ENCODE assay signal across 12 cellular contexts in the genomic region with DNA sequence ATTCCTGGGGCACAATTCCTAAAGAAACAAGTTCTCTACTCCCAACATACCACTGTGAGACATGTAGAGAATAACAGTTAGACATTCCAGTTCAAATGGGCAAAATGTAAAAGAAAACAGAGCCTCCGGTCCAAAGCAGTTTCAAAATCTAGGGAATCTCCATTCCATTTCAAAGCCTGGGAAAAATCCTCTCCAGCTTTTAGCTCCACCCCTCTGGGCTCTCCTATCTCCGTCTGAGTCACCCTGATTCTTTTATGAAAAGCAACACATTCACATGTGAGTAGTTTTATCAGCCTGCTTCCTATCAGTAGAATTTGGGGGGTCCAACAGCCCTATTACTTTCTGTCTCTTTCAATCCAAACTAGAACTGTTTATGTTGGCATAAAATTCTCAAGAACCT. TPM values are rescaled to one million over a fixed set of nuclear protein-coding genes. Genes with fewer than 3 reads are reported as not detected.
A peak's percentile ranks its signal among the peaks of the same experiment; 100 is the strongest.
DNase-seq lines count a peak whose midpoint lies in the region; ATAC-seq and TF ChIP-seq lines count a peak whose summit lies in the region.
"Had no signal": no experiment of that assay in that cellular context is flagged by ENCODE, and none has a peak within 500 bp of the region (broad histone marks: within the 10 kb centered on the region; RNA-seq: fewer than 3 reads in every experiment).

No MANE protein-coding gene starts in this region.

- H3K27ac ChIP-seq in mesenchymal stem cell (ENCODE audit: low read length, poor library complexity, severe bottlenecking) (no peak overlapping the region), aorta (ENCODE audit: low read depth in 1 of 2, low read length in 2 of 2) (no peak overlapping the region)

- no peak overlapping the region for H2BK5ac ChIP-seq in mesenchymal stem cell (ENCODE audit: low read depth, low read length, poor library complexity, severe bottlenecking)

- H2BK12ac ChIP-seq in mesenchymal stem cell (ENCODE audit: low read length in 2 of 2): no peak overlapping the region

- H3K4me1 ChIP-seq in mesenchymal stem cell (ENCODE audit: control insufficient read depth, insufficient read depth, low read depth, low read length): peaks cover 6% of the 10 kb centered on the region
- peaks cover 2 to 8% of the 10 kb centered on the region in 2 donors for H3K4me1 ChIP-seq in aorta (ENCODE audit: control insufficient read depth in 1 of 2, insufficient read depth in 2 of 2, low read length in 2 of 2)

- no peak overlapping the region for H2AFZ ChIP-seq in mesenchymal stem cell (ENCODE audit: low read depth, low read length)

- H4K8ac ChIP-seq in mesenchymal stem cell (ENCODE audit: low read length): no peak overlapping the region

- DNase-seq in ACHN: peak; percentile 40
- peak; percentile 15 for DNase-seq in HT1080 (ENCODE audit: low read depth)
- DNase-seq in cardiac fibroblast (ENCODE audit: low read depth in 2 of 2): peak; percentile 71 to 73
- DNase-seq in mesenchymal stem cell: peak; percentile 73
- no peak for DNase-seq in aorta
- DNase-seq in SKM-1 treated with dmso at 0.1 percent for 144 hours (lab: John Stamatoyannopoulos, UW; ENCODE audit: unreplicated experiment): no peak
- DNase-seq in iPS-NIHi11 (ENCODE audit: low spot score): no peak
- DNase-seq: activated CD4-positive, alpha-beta T cell treated with anti-CD3 and anti-CD28 coated beads for 48 hours; CD4-positive, alpha-beta memory T cell; stimulated activated CD4-positive, alpha-beta T cell treated with anti-CD3 and anti-CD28 coated beads, Interleukin-15, amount 100 ng/mL, for 24 hours had no signal

- H3K9ac ChIP-seq in mesenchymal stem cell (ENCODE audit: low read length): peak overlapping the region; percentile 4

- H3K4ac ChIP-seq in mesenchymal stem cell (ENCODE audit: low read depth in 1 of 2, low read length in 2 of 2): no peak overlapping the region

- intact Hi-C loops in aorta (cut with DNase I): loop anchor here (5.0 to 10.0 kb wide), 5 partner anchors 112 to 193 kb away; partner anchors contain the start of genes SRXN1 (in 2 of the 2), NRSN2 (in 1 of the 2) and RBCK1 (in 1 of the 2)

- 44% methylated on average over 2 of the region's 2 CpGs for WGBS in mesenchymal stem cell
- 0 to 4% methylated on average over 2 of the region's 2 CpGs for WGBS in aorta, 2 donors

- H2BK15ac ChIP-seq in mesenchymal stem cell (ENCODE audit: low read depth, poor library complexity, severe bottlenecking): no peak overlapping the region

- no peak for TF ChIP-seq CTCF in cardiac fibroblast (IDR thresholded peaks at IDR 0.05; ENCODE audit: low read depth, low read length)

- in situ Hi-C loops in ACHN (cut with HindIII; ENCODE audit: low pct_ligation_motif_present, low pct_unique_long_range_greater_than_20kb, low sequenced_read_pairs): no loop called here

- no peak overlapping the region for H4K91ac ChIP-seq in mesenchymal stem cell (ENCODE audit: low read length)

- H3K23ac ChIP-seq in mesenchymal stem cell (ENCODE audit: low read length in 2 of 2): no peak overlapping the region

- peaks cover 6 to 9% of the 10 kb centered on the region in 2 experiments for H3K36me3 ChIP-seq in mesenchymal stem cell (ENCODE audit: control insufficient read depth in 1 of 2, insufficient read depth in 2 of 2, low read depth in 1 of 2, low read length in 2 of 2)
- no peaks in the 10 kb centered on the region for H3K36me3 ChIP-seq in aorta (ENCODE audit: control insufficient read depth in 1 of 2, insufficient read depth in 2 of 2, low read length in 1 of 2)
- H3K36me3 ChIP-seq: uterus had no signal

- H3K9me3 ChIP-seq in mesenchymal stem cell (ENCODE audit: control insufficient read depth, low read length) (peaks cover 6% of the 10 kb centered on the region), aorta (ENCODE audit: control insufficient read depth, low read length) (peaks cover 2% of the 10 kb centered on the region)
- H3K9me3 ChIP-seq: uterus had no signal

- no peaks in the 10 kb centered on the region for H3K79me1 ChIP-seq in mesenchymal stem cell (replicated peaks; ENCODE audit: low read length, poor library complexity, severe bottlenecking)

- H3K4me3 ChIP-seq in cardiac fibroblast (replicated peaks in 1 of 2; ENCODE audit: low read depth in 2 of 2, low read length in 2 of 2) (no peak overlapping the region), mesenchymal stem cell (ENCODE audit: insufficient read depth in 1 of 2, low read depth in 1 of 2, low read length in 2 of 2) (peak overlapping the region in 1 of 2 experiments; percentile 61), aorta (ENCODE audit: low read length in 2 of 2) (no peak overlapping the region)
- H3K4me3 ChIP-seq: uterus had no signal

- H2BK120ac ChIP-seq in mesenchymal stem cell (ENCODE audit: low read depth, low read length): no peak overlapping the region

- no peak overlapping the region for H3K14ac ChIP-seq in mesenchymal stem cell (ENCODE audit: low read length in 2 of 2)

- H3K4me2 ChIP-seq in mesenchymal stem cell (ENCODE audit: low read length, poor library complexity, severe bottlenecking): no peak overlapping the region

- ATAC-seq in GM21529 (IDR thresholded peaks at IDR 0.05; ENCODE audit: unreplicated experiment) (no peak), aorta (ENCODE audit: low FRiP score) (no peak)

- no peak overlapping the region for H2AK5ac ChIP-seq in mesenchymal stem cell (ENCODE audit: low read length, severe bottlenecking)

- H3K18ac ChIP-seq in mesenchymal stem cell (ENCODE audit: low read depth in 1 of 2, low read length in 2 of 2): no peak overlapping the region

- no peaks in the 10 kb centered on the region for H3K27me3 ChIP-seq in mesenchymal stem cell (ENCODE audit: control insufficient read depth in 1 of 2, insufficient read depth in 1 of 2, low read length in 2 of 2)
- H3K27me3 ChIP-seq in aorta (ENCODE audit: control insufficient read depth in 1 of 2, insufficient read depth in 2 of 2, low read length in 1 of 2): no peaks in the 10 kb centered on the region
- H3K27me3 ChIP-seq: uterus had no signal

RNA-seq across cellular contexts. Expression of gene CSNK2A1, which starts 3.7 kb away (rescaled TPM):
- total RNA-seq in HT1080 (2014; rRNA removed; shearing (Covaris generic)): 149 and 187 TPM in 2 replicates
- polyA plus RNA-seq in HT1080 (2015; cell fraction: cytosol; rRNA removed): 230 and 297 TPM in 2 replicates
- 255 and 260 TPM in 2 replicates for polyA plus RNA-seq in HT1080 (2015; cell fraction: nucleus; rRNA removed)
- 101 TPM for polyA plus RNA-seq in mesenchymal stem cell (2013, experiment 1 of 2)
- 99.4 TPM for polyA plus RNA-seq in mesenchymal stem cell (2013, experiment 2 of 2)
- 10 to 100 TPM; 73.5 to 98.2 TPM for total RNA-seq in aorta
- polyA plus RNA-seq in aorta: 10 to 100 TPM; 23.4 to 27.8 TPM

Comparison
In these comparisons a context has a peak if more than half of its experiments do, and no peak if none do; other contexts are left out.
1. DNase-seq: peak in ACHN (single experiment), HT1080 (single experiment), cardiac fibroblast (2 of 2) and mesenchymal stem cell (single experiment); none in aorta (0 of 2), SKM-1 treated with dmso at 0.1 percent for 144 hours (single experiment) and iPS-NIHi11 (single experiment).